Comparison of ENCODE assay signal across 19 cellular contexts in the genomic region with DNA sequence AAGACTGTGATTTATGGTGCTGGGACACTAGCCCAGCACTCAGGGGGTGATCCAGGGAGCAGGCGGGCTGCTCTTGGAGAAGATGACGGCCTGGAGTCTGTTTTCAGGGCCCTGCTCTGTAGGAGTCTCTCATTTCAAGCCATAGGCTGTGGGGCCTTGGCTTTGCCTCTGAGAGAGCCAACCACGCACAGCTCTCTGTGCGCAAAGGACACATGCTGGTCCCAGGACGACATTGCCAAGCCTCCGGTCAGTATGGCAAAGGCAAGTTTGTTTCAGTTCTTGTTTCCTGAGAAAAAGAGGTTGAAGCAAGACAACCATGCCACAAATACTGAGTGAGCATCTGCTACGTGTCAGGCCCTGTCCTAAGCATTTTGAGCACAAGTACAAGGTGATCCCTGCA.
DNase-seq lines count a peak whose midpoint lies in the region; ATAC-seq and TF ChIP-seq lines count a peak whose summit lies in the region.
"Had no signal": no experiment of that assay in that cellular context is flagged by ENCODE, and none has a peak within 500 bp of the region (broad histone marks: within the 10 kb centered on the region; RNA-seq: fewer than 3 reads in every experiment).

No MANE protein-coding gene starts in this region.

- TF ChIP-seq CTCF in WTC11 (IDR thresholded peaks at IDR 0.05) = no peak
- TF ChIP-seq CTCF in nephron (IDR thresholded peaks at IDR 0.05; ENCODE audit: unreplicated experiment in 3 of 3) = no peak

- CTCF ChIA-PET in WTC11 (lab: Charles Lee) = interaction anchor here (1.5 to 2.0 kb wide), 2 partner anchors 197 to 237 kb away, joined by 5 read pairs; partner anchors contain the start of gene EPHB1

- DNase-seq in Ammon's horn (ENCODE audit: low spot score) (peak; percentile 41), WTC11 (ENCODE audit: low spot score) (no peak), NCI-H1417 treated with DMSO at 0.1 percent for 48 hours (lab: John Stamatoyannopoulos, UW) (no peak), putamen (ENCODE audit: low spot score) (no peak)
- DNase-seq: CD4-positive, alpha-beta memory T cell; GOT3; Kasumi-1; MG63; NCI-H1105; NCI-H1694 treated with DMSO at 0.1 percent for 48 hours; NCI-H2107; NCI-H524; PC-9; SIG-M5 had no signal

- no peaks in the 10 kb centered on the region for H3K27me3 Mint-ChIP-seq in WTC11 (ENCODE audit: low read depth)
- H3K27me3 Mint-ChIP-seq in nephron (ENCODE audit: low read depth) = no peaks in the 10 kb centered on the region

- ATAC-seq in GM19043 (IDR thresholded peaks at IDR 0.05; ENCODE audit: low read depth, unreplicated experiment) (peak; percentile 8), WTC11 (peak; percentile 28; the same call in 1 of the 2 replicates), GM21825 (IDR thresholded peaks at IDR 0.05; ENCODE audit: unreplicated experiment) (no peak), GM21528 (IDR thresholded peaks at IDR 0.05; ENCODE audit: low FRiP score, unreplicated experiment) (no peak)
- ATAC-seq: SK-N-SH treated with all-trans-retinoic acid at 6 μM for 48 hours had no signal

- no peaks in the 10 kb centered on the region for H3K9me3 Mint-ChIP-seq in WTC11
- H3K9me3 Mint-ChIP-seq in nephron = no peaks in the 10 kb centered on the region

- POLR2A ChIA-PET in WTC11 (lab: Charles Lee) = interaction anchor here (0.8 kb wide), 1 partner anchor 15 kb away, joined by 3 read pairs; no protein-coding TSS in a partner anchor

- H3K27ac Mint-ChIP-seq in WTC11 = no peak overlapping the region
- peak overlapping the region in 2 of 3 experiments; percentile 29 to 89 for H3K27ac Mint-ChIP-seq in nephron
- H3K27ac Mint-ChIP-seq: CD4-positive, alpha-beta memory T cell had no signal

- H3K4me1 Mint-ChIP-seq in WTC11 (peaks cover 20% of the 10 kb centered on the region), nephron (peaks cover 28% of the 10 kb centered on the region)
- H3K4me1 Mint-ChIP-seq: CD4-positive, alpha-beta memory T cell had no signal

- no peaks in the 10 kb centered on the region for H3K36me3 Mint-ChIP-seq in WTC11
- H3K36me3 Mint-ChIP-seq in nephron (ENCODE audit: low read depth) = no peaks in the 10 kb centered on the region
- H3K36me3 Mint-ChIP-seq: CD4-positive, alpha-beta memory T cell had no signal

- no peak overlapping the region for H3K4me3 Mint-ChIP-seq in WTC11
- no peak overlapping the region for H3K4me3 Mint-ChIP-seq in nephron
- H3K4me3 Mint-ChIP-seq: CD4-positive, alpha-beta memory T cell had no signal

TF ChIP-seq in WTC11, 78 proteins besides CTCF, POLR2A, EP300 and RAD21:
- TF ChIP-seq ZNF423 (CRISPR knock-in tag; IDR thresholded peaks at IDR 0.05) (no peak), ZNF263 (CRISPR knock-in tag; IDR thresholded peaks at IDR 0.05; ENCODE audit: low read depth) (no peak), ZNF121 (CRISPR knock-in tag; IDR thresholded peaks at IDR 0.05) (no peak), KAT7 (CRISPR knock-in tag; IDR thresholded peaks at IDR 0.05; ENCODE audit: borderline replicate concordance) (no peak), ZNF396 (CRISPR knock-in tag; IDR thresholded peaks at IDR 0.05; ENCODE audit: borderline replicate concordance) (no peak), HMGA2 (CRISPR knock-in tag; IDR thresholded peaks at IDR 0.05) (no peak), ETV6 (CRISPR knock-in tag; IDR thresholded peaks at IDR 0.05) (no peak), CREM (CRISPR knock-in tag; IDR thresholded peaks at IDR 0.05) (no peak), CREB1 (CRISPR knock-in tag; IDR thresholded peaks at IDR 0.05) (no peak), SMAD3 (CRISPR knock-in tag; IDR thresholded peaks at IDR 0.05; ENCODE audit: borderline replicate concordance) (no peak), ZNF317 (CRISPR knock-in tag; IDR thresholded peaks at IDR 0.05; ENCODE audit: borderline replicate concordance, low read depth) (no peak)
- TF ChIP-seq, protein P1, sequence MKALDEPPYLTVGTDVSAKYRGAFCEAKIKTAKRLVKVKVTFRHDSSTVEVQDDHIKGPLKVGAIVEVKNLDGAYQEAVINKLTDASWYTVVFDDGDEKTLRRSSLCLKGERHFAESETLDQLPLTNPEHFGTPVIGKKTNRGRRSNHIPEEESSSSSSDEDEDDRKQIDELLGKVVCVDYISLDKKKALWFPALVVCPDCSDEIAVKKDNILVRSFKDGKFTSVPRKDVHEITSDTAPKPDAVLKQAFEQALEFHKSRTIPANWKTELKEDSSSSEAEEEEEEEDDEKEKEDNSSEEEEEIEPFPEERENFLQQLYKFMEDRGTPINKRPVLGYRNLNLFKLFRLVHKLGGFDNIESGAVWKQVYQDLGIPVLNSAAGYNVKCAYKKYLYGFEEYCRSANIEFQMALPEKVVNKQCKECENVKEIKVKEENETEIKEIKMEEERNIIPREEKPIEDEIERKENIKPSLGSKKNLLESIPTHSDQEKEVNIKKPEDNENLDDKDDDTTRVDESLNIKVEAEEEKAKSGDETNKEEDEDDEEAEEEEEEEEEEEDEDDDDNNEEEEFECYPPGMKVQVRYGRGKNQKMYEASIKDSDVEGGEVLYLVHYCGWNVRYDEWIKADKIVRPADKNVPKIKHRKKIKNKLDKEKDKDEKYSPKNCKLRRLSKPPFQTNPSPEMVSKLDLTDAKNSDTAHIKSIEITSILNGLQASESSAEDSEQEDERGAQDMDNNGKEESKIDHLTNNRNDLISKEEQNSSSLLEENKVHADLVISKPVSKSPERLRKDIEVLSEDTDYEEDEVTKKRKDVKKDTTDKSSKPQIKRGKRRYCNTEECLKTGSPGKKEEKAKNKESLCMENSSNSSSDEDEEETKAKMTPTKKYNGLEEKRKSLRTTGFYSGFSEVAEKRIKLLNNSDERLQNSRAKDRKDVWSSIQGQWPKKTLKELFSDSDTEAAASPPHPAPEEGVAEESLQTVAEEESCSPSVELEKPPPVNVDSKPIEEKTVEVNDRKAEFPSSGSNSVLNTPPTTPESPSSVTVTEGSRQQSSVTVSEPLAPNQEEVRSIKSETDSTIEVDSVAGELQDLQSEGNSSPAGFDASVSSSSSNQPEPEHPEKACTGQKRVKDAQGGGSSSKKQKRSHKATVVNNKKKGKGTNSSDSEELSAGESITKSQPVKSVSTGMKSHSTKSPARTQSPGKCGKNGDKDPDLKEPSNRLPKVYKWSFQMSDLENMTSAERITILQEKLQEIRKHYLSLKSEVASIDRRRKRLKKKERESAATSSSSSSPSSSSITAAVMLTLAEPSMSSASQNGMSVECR (CRISPR knock-in tag; IDR thresholded peaks at IDR 0.05; ENCODE audit: borderline replicate concordance) = no peak
- TF ChIP-seq, protein P2, sequence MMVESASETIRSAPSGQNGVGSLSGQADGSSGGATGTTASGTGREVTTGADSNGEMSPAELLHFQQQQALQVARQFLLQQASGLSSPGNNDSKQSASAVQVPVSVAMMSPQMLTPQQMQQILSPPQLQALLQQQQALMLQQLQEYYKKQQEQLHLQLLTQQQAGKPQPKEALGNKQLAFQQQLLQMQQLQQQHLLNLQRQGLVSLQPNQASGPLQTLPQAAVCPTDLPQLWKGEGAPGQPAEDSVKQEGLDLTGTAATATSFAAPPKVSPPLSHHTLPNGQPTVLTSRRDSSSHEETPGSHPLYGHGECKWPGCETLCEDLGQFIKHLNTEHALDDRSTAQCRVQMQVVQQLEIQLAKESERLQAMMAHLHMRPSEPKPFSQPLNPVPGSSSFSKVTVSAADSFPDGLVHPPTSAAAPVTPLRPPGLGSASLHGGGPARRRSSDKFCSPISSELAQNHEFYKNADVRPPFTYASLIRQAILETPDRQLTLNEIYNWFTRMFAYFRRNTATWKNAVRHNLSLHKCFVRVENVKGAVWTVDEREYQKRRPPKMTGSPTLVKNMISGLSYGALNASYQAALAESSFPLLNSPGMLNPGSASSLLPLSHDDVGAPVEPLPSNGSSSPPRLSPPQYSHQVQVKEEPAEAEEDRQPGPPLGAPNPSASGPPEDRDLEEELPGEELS (CRISPR knock-in tag; IDR thresholded peaks at IDR 0.05) = no peak
- TF ChIP-seq, protein P3, sequence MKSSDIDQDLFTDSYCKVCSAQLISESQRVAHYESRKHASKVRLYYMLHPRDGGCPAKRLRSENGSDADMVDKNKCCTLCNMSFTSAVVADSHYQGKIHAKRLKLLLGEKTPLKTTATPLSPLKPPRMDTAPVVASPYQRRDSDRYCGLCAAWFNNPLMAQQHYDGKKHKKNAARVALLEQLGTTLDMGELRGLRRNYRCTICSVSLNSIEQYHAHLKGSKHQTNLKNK (CRISPR knock-in tag; IDR thresholded peaks at IDR 0.05) = no peak

Comparison
In these comparisons a context has a peak if more than half of its experiments do, and no peak if none do; other contexts are left out.
1. ATAC-seq: peak in GM19043 (single experiment) and WTC11 (single experiment); none in GM21825 (single experiment) and GM21528 (single experiment).